Comparison of ENCODE assay signal across 8 cellular contexts in the genomic region with DNA sequence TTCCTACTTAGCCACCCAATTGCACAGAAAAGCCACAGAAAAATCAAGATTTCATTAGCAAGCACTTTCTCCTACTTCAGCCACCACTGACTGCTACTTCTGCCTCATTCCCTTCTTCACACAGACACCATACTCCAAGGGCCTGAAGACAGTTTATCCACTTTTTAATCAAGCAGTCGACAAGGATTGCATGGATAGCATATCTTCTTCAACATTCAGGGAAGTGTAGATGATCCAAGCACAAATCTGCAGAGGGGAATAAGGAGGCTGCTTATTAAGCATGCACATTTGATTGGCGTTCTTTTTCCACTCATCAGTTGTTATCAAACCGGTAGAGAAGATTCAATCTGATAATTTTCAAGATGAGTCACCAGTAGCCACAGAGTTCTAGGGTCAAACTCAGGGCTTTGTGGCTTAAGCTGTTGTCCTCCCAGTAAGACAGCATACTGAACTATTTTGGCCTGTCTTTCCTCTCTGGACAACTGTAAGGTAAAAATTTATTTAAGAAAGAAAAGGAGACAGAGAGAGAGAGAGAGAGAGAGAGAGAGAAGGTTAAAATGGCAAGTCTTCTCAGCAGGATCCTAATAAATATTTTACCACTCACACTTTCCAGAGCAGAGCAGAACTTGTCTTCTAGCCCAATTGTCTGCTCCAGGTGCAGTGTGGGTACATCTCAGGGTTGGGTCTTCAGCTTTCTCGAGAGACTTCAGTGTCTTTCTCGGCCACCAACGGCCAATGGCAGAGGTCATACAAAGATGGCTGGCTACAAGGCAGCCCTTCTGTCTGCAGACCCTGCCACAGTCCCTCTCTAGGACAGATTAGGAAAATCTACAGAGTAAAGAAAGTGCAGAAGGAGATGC.
A peak's percentile ranks its signal among the peaks of the same experiment; 100 is the strongest.
DNase-seq lines count a peak whose midpoint lies in the region; ATAC-seq and TF ChIP-seq lines count a peak whose summit lies in the region.

No MANE protein-coding gene starts in this region.

- H3K9ac ChIP-seq in stomach smooth muscle (ENCODE audit: low read length in 2 of 2) = no peak overlapping the region

- no peak overlapping the region for H2AFZ ChIP-seq in hepatocyte

- no peak for TF ChIP-seq CTCF in RWPE1 (conservative IDR thresholded peaks at IDR 0.05; ENCODE audit: low read depth)
- no peak for TF ChIP-seq CTCF in hepatocyte (IDR thresholded peaks at IDR 0.05; ENCODE audit: poor library complexity)

- H3K27ac ChIP-seq in stomach smooth muscle (ENCODE audit: low read length) (peak overlapping the region; percentile 3), RWPE1 (no peak overlapping the region), hepatocyte (no peak overlapping the region)

- POLR2A ChIA-PET in RWPE1 (lab: Yijun Ruan, JAX; ENCODE audit: low non-redundant PET) = no interaction called here

- H3K36me3 ChIP-seq in stomach smooth muscle (ENCODE audit: control insufficient read depth in 2 of 2, insufficient read depth in 2 of 2, low read length in 2 of 2) = no peaks in the 10 kb centered on the region
- no peaks in the 10 kb centered on the region for H3K36me3 ChIP-seq in hepatocyte (replicated peaks; ENCODE audit: insufficient read depth, low read depth)

- H3K4me1 ChIP-seq in stomach smooth muscle (ENCODE audit: control insufficient read depth, insufficient read depth, low read length) = peaks cover 9% of the 10 kb centered on the region
- H3K4me1 ChIP-seq in hepatocyte (ENCODE audit: insufficient read depth) = no peaks in the 10 kb centered on the region

- H3K9me3 ChIP-seq in stomach smooth muscle (ENCODE audit: control insufficient read depth in 2 of 2, low read length in 2 of 2) = no peaks in the 10 kb centered on the region
- H3K9me3 ChIP-seq in hepatocyte (ENCODE audit: low read depth) = no peaks in the 10 kb centered on the region

- DNase-seq in Daoy (ENCODE audit: low read depth) = peak; percentile 8
- DNase-seq in astrocyte of the hippocampus (ENCODE audit: low read depth, low spot score) = peak; percentile 29
- DNase-seq in NCI-H524 (lab: John Stamatoyannopoulos, UW) = no peak
- DNase-seq in RWPE1 (ENCODE audit: low spot score) = no peak
- no peak for DNase-seq in hepatocyte (ENCODE audit: low spot score)

- CTCF ChIA-PET in RWPE1 (lab: Yijun Ruan, JAX) = interaction anchor here (0.7 kb wide), 1 partner anchor 210 kb away, joined by 3 read pairs; no protein-coding TSS in a partner anchor

- no peak overlapping the region for H3K4me3 ChIP-seq in stomach smooth muscle (ENCODE audit: low read length in 2 of 2)
- H3K4me3 ChIP-seq in hepatocyte = no peak overlapping the region

- H3K4me2 ChIP-seq in hepatocyte = no peak overlapping the region

- no peaks in the 10 kb centered on the region for H3K79me2 ChIP-seq in hepatocyte

- no peaks in the 10 kb centered on the region for H4K20me1 ChIP-seq in hepatocyte (ENCODE audit: insufficient read depth, poor library complexity, severe bottlenecking)

- H3K9me2 ChIP-seq in hepatocyte (replicated peaks; ENCODE audit: insufficient read depth) = no peaks in the 10 kb centered on the region

- peak; percentile 89 for ATAC-seq in GM19455 (IDR thresholded peaks at IDR 0.05; ENCODE audit: unreplicated experiment)
- peak; percentile 95 for ATAC-seq in HG03439 (IDR thresholded peaks at IDR 0.05; ENCODE audit: unreplicated experiment)

- WGBS in hepatocyte (ENCODE audit: low lambda C conversion rate, missing lambda C conversion rate) = 69% methylated on average over 6 of the region's 6 CpGs

- H3K27me3 ChIP-seq in stomach smooth muscle (ENCODE audit: control insufficient read depth in 1 of 2, insufficient read depth in 2 of 2, low read length in 2 of 2) (no peaks in the 10 kb centered on the region), hepatocyte (no peaks in the 10 kb centered on the region)

Comparison
In these comparisons a context has a peak if more than half of its experiments do, and no peak if none do; other contexts are left out.
1. DNase-seq: peak in Daoy (single experiment) and astrocyte of the hippocampus (single experiment); none in NCI-H524 (0 of 2), RWPE1 (single experiment) and hepatocyte (single experiment).